13 cellular contexts compared by ENCODE assay signal in genomic region chr6:15553736-15554294, GRCh38.
"Had no signal": no experiment of that assay in that cellular context is flagged by ENCODE, and none has a peak within 500 bp of the region (broad histone marks: within the 10 kb centered on the region; RNA-seq: fewer than 3 reads in every experiment).

No MANE protein-coding gene starts in this region.

- DNase-seq: activated gamma-delta T cell; activated naive CD8-positive, alpha-beta T cell treated with anti-CD3 and anti-CD28 coated beads, Interleukin-2, amount 10 ng/mL, durations not matched to agents 7 days and 5 days; activated T-cell treated with anti-CD3 and anti-CD28 coated beads, Interleukin-2, amount 50 U/mL, for 4 hours; aorta; foreskin melanocyte; heart left ventricle; mammary epithelial cell; posterior cingulate gyrus; small intestine; T-helper 2 cell had no signal

- H3K4me3 Mint-ChIP-seq: activated naive CD8-positive, alpha-beta T cell treated with anti-CD3 and anti-CD28 coated beads, Interleukin-2, amount 10 ng/mL, durations not matched to agents 7 days and 5 days; activated T-cell treated with anti-CD3 and anti-CD28 coated beads, Interleukin-2, amount 50 U/mL, for 4 hours; type B pancreatic cell had no signal

- ATAC-seq: activated CD4-positive, CD25-positive, alpha-beta regulatory T cell treated with anti-CD3 and anti-CD28 coated beads, Interleukin-2, amount 50 U/mL, for 24 hours; activated T-cell treated with anti-CD3 and anti-CD28 coated beads, Interleukin-2, amount 50 U/mL, for 4 hours; heart left ventricle had no signal

- H3K36me3 ChIP-seq: heart left ventricle, neutrophil had no signal

- H3K9me3 Mint-ChIP-seq: activated naive CD8-positive, alpha-beta T cell treated with anti-CD3 and anti-CD28 coated beads, Interleukin-2, amount 10 ng/mL, durations not matched to agents 7 days and 5 days; activated T-cell treated with anti-CD3 and anti-CD28 coated beads, Interleukin-2, amount 50 U/mL, for 4 hours; type B pancreatic cell had no signal

- H3K4me3 ChIP-seq: heart left ventricle had no signal

- H3K27me3 ChIP-seq: heart left ventricle, neutrophil had no signal

- H3K27me3 Mint-ChIP-seq: activated naive CD8-positive, alpha-beta T cell treated with anti-CD3 and anti-CD28 coated beads, Interleukin-2, amount 10 ng/mL, durations not matched to agents 7 days and 5 days; type B pancreatic cell had no signal

- H3K9me3 ChIP-seq: heart left ventricle, neutrophil had no signal

- H3K27ac ChIP-seq: neutrophil had no signal
